Comparison of ENCODE assay signal across 15 cellular contexts in genomic region chr11:69242583-69242940, GRCh38. TPM values are rescaled to one million over a fixed set of nuclear protein-coding genes. Genes with fewer than 3 reads are reported as not detected.
DNase-seq lines count a peak whose midpoint lies in the region; ATAC-seq, FAIRE-seq and TF ChIP-seq lines count a peak whose summit lies in the region.
"Had no signal": no experiment of that assay in that cellular context is flagged by ENCODE, and none has a peak within 500 bp of the region (broad histone marks: within the 10 kb centered on the region; RNA-seq: fewer than 3 reads in every experiment).

No MANE protein-coding gene starts in this region.

- no peak for TF ChIP-seq CTCF in neural crest cell (conservative IDR thresholded peaks at IDR 0.05)

- no peak for ATAC-seq in activated CD4-positive, alpha-beta T cell treated with anti-CD3 and anti-CD28 coated beads for 36 hours
- no peak for ATAC-seq in GM18502 (IDR thresholded peaks at IDR 0.05; ENCODE audit: poor library complexity, unreplicated experiment)
- ATAC-seq: activated T-helper 17 cell treated with anti-CD3 and anti-CD28 coated beads, Interleukin-2, amount 50 U/mL, for 72 hours; body of pancreas; left lung; SK-N-SH treated with all-trans-retinoic acid at 6 μM for 48 hours had no signal

- no peaks in the 10 kb centered on the region for H3K36me3 Mint-ChIP-seq in activated CD4-positive, alpha-beta T cell treated with anti-CD3 and anti-CD28 coated beads for 36 hours (ENCODE audit: low read depth)
- H3K36me3 Mint-ChIP-seq in neural crest cell (ENCODE audit: low read depth), result no peaks in the 10 kb centered on the region

- CTCF ChIA-PET in activated CD4-positive, alpha-beta T cell treated with anti-CD3 and anti-CD28 coated beads for 36 hours (lab: Charles Lee), result interaction anchor here (0.6 kb wide), 1 partner anchor 429 kb away, joined by 3 read pairs; no protein-coding TSS in a partner anchor

- H3K9me3 Mint-ChIP-seq in activated CD4-positive, alpha-beta T cell treated with anti-CD3 and anti-CD28 coated beads for 36 hours (ENCODE audit: low read depth), result peaks cover 2% of the 10 kb centered on the region
- H3K9me3 Mint-ChIP-seq in neural crest cell, result peaks cover 3% of the 10 kb centered on the region

- peaks cover 40% of the 10 kb centered on the region for H3K4me1 Mint-ChIP-seq in activated CD4-positive, alpha-beta T cell treated with anti-CD3 and anti-CD28 coated beads for 36 hours
- peaks cover 13% of the 10 kb centered on the region for H3K4me1 Mint-ChIP-seq in neural crest cell

- no peak for TF ChIP-seq POLR2A in GM12891 (IDR thresholded peaks at IDR 0.05; ENCODE audit: low read depth, low read length)

- POLR2A ChIA-PET in activated CD4-positive, alpha-beta T cell treated with anti-CD3 and anti-CD28 coated beads for 36 hours (lab: Charles Lee), result interaction anchor here (0.6 kb wide), 1 partner anchor 221 kb away, joined by 3 read pairs; no protein-coding TSS in a partner anchor

- intact Hi-C loops in activated CD4-positive, alpha-beta T cell treated with anti-CD3 and anti-CD28 coated beads for 36 hours (cut with DNase I, micrococcal nuclease), result no loop called here

- DNase-seq in activated CD4-positive, alpha-beta T cell treated with anti-CD3 and anti-CD28 coated beads for 36 hours, result no peak
- DNase-seq in activated CD4-positive, alpha-beta T cell treated with anti-CD3 and anti-CD28 coated beads for 48 hours, result no peak
- no peak for DNase-seq in GM12891 (ENCODE audit: insufficient read length, low spot score)
- peak; percentile 73 for DNase-seq in cerebellar cortex (ENCODE audit: low spot score)
- no peak for DNase-seq in neural crest cell (ENCODE audit: low read depth, low spot score)
- DNase-seq in amygdala (lab: John Stamatoyannopoulos, UW), result no peak
- DNase-seq in NCI-H2107 treated with DMSO at 0.1 percent for 48 hours (lab: John Stamatoyannopoulos, UW; ENCODE audit: unreplicated experiment), result no peak
- DNase-seq: GF-D8, left lung, NCI-H1694 treated with DMSO at 0.1 percent for 48 hours, NCI-H510A treated with DMSO at 0.1 percent for 48 hours had no signal

- H3K4me3 Mint-ChIP-seq in activated CD4-positive, alpha-beta T cell treated with anti-CD3 and anti-CD28 coated beads for 36 hours, result no peak overlapping the region
- no peak overlapping the region for H3K4me3 Mint-ChIP-seq in neural crest cell
- H3K4me3 Mint-ChIP-seq: activated T-helper 17 cell treated with anti-CD3 and anti-CD28 coated beads, Interleukin-2, amount 50 U/mL, for 72 hours had no signal

- no peaks in the 10 kb centered on the region for H3K27me3 Mint-ChIP-seq in activated CD4-positive, alpha-beta T cell treated with anti-CD3 and anti-CD28 coated beads for 36 hours
- peaks cover 3% of the 10 kb centered on the region for H3K27me3 Mint-ChIP-seq in neural crest cell (ENCODE audit: low read depth)
- H3K27me3 Mint-ChIP-seq: activated T-helper 17 cell treated with anti-CD3 and anti-CD28 coated beads, Interleukin-2, amount 50 U/mL, for 72 hours had no signal

- H3K27ac Mint-ChIP-seq in activated CD4-positive, alpha-beta T cell treated with anti-CD3 and anti-CD28 coated beads for 36 hours, result peak overlapping the region; percentile 58
- H3K27ac Mint-ChIP-seq in neural crest cell (ENCODE audit: unreplicated experiment), result peak overlapping the region; percentile 47
- H3K27ac Mint-ChIP-seq: activated T-helper 17 cell treated with anti-CD3 and anti-CD28 coated beads, Interleukin-2, amount 50 U/mL, for 72 hours had no signal

- FAIRE-seq in GM12891 (lab: Jason Lieb, UNC), result peak; percentile 72

TF ChIP-seq in GM12891, 5 proteins besides CTCF, POLR2A, EP300 and RAD21:
- TF ChIP-seq PAX5 (IDR thresholded peaks at IDR 0.05; ENCODE audit: insufficient read depth, low read length, severe bottlenecking) (no peak), POLR2AphosphoS5 (IDR thresholded peaks at IDR 0.05; ENCODE audit: low read depth, low read length) (no peak), TAF1 (IDR thresholded peaks at IDR 0.05; ENCODE audit: low read depth, low read length) (no peak), POU2F2 (IDR thresholded peaks at IDR 0.05; ENCODE audit: low read depth, low read length) (no peak), SPI1 (IDR thresholded peaks at IDR 0.05; ENCODE audit: low read depth, low read length) (no peak)

RNA-seq across cellular contexts. Expression of gene MYEOV, which starts 51.4 kb away (rescaled TPM):
- total RNA-seq in activated CD4-positive, alpha-beta T cell treated with anti-CD3 and anti-CD28 coated beads for 36 hours, result not detected
- 2.3 TPM for polyA plus RNA-seq in GM12891 (2012; ENCODE audit: low read depth, missing spikeins)
- total RNA-seq in neural crest cell, result 0.16 and 0.35 TPM in 2 replicates
